15 cellular contexts compared by ENCODE assay signal in the genomic region with DNA sequence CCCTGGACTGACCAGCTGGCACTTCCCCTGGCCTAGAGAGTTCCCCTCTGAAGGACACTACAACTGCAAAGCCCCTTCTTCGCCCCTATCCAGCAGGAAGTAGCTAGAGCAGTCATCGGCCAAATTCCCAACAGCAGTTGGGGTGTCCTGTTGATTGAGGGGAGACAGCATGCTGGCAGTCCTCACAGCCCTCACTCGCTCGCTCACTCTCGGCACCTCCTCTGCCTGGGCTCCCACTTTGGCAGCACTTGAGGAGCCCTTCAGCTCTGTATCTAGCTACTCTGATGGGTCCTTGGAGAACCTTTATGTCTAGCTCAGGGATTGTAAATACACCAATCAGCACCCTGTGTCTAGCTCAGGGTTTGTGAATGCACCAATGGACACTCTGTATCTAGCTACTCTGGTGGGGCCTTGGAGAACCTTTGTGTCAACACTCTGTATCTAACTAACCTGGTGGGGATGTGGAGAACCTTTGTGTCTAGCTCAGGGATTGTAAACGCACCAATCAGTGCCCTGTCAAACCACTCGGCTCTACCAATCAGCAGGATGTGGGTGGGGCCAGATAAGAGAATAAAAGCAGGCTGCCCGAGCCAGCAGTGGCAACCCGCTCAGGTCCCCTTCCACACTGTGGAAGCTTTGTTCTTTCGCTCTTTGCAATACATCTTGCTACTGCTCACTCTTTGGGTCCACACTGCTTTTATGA. TPM values are rescaled to one million over a fixed set of nuclear protein-coding genes. Genes with fewer than 3 reads are reported as not detected.
"Had no signal": no experiment of that assay in that cellular context is flagged by ENCODE, and none has a peak within 500 bp of the region (broad histone marks: within the 10 kb centered on the region; RNA-seq: fewer than 3 reads in every experiment).

No MANE protein-coding gene starts in this region.

RNA-seq across cellular contexts. Expression of a gene that starts 13.3 kb away (rescaled TPM):
- total RNA-seq: activated CD4-positive, alpha-beta T cell treated with anti-CD3 and anti-CD28 coated beads, Interleukin-2, amount 10 ng/mL, durations not matched to agents 24 days and 14 days; activated CD8-positive, alpha-beta memory T cell treated with anti-CD3 and anti-CD28 coated beads for 36 hours; activated CD8-positive, alpha-beta T cell treated with anti-CD3 and anti-CD28 coated beads for 36 hours; activated naive CD4-positive, alpha-beta T cell treated with anti-CD3 and anti-CD28 coated beads, Interleukin-2, amount 50 U/mL, for 72 hours; activated T-helper 2 cell treated with anti-CD3 and anti-CD28 coated beads, Interferon-gamma antibody, Interleukin-2, Interleukin-4, amounts not matched to agents 10 μg/mL and 5 μg/mL and 100 μg/mL, durations not matched to agents 14 hours and 24 hours and 36 hours; adrenal gland; astrocyte; body of pancreas; breast epithelium; cardiac septum; LHCN-M2; NCI-H460; SK-MEL-5; T-cell; T-helper 17 cell had no signal
- polyA plus RNA-seq: adrenal gland had no signal

RNA-seq across cellular contexts. Expression of a gene that starts 24.2 kb away (rescaled TPM):
- total RNA-seq: activated CD4-positive, alpha-beta T cell treated with anti-CD3 and anti-CD28 coated beads, Interleukin-2, amount 10 ng/mL, durations not matched to agents 24 days and 14 days; adrenal gland; astrocyte; cardiac septum; NCI-H460; SK-MEL-5 had no signal
